ENCODE assay signal across 10 cellular contexts in the genomic region with DNA sequence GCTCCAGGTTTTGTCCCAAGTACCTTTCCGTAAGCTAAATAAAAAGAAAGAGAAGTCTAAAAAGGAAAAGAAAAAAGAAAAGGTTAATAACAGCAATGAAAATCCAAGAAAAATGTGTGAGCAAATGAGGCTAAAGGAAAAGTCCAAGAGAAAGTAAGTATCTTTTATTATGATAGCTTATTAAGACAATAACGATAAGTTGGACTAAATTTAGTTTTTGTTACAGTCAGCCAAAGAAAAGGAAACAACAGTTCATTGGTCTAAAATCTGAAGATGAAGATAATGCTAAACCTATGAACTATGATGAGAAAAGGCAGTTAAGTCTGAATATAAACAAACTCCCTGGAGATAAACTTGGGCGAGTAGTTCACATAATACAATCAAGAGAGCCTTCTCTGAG. TPM values are rescaled to one million over a fixed set of nuclear protein-coding genes. Genes with fewer than 3 reads are reported as not detected.
"Had no signal": no experiment of that assay in that cellular context is flagged by ENCODE, and none has a peak within 500 bp of the region (broad histone marks: within the 10 kb centered on the region; RNA-seq: fewer than 3 reads in every experiment).

No MANE protein-coding gene starts in this region.

- H3K27ac ChIP-seq: GM23248 had no signal

- FAIRE-seq: HTR-8/SVneo had no signal

- H2AFZ ChIP-seq: GM23248 had no signal

- H3K9ac ChIP-seq: GM23248 had no signal

- H3K36me3 ChIP-seq: HAP-1 had no signal

- H3K4me1 ChIP-seq: HAP-1 had no signal

- H3K4me3 ChIP-seq: GM23248, HAP-1 had no signal

- DNase-seq: GM23248, GOT3, H7, Kasumi-1, KG1 had no signal

- H3K9me3 ChIP-seq: HAP-1 had no signal

RNA-seq across cellular contexts. Expression of gene BRDT, which starts 31.5 kb away (rescaled TPM):
- total RNA-seq: GM23248, H4, HT-29 had no signal
- polyA plus RNA-seq: GM23248, IgD-negative memory B cell had no signal

RNA-seq across cellular contexts. Expression of gene EPHX4, which starts 49.1 kb away (rescaled TPM):
- total RNA-seq: GM23248 had no signal
- polyA plus RNA-seq: GM23248, IgD-negative memory B cell had no signal
